Comparison of ENCODE assay signal across 11 cellular contexts in the genomic region with DNA sequence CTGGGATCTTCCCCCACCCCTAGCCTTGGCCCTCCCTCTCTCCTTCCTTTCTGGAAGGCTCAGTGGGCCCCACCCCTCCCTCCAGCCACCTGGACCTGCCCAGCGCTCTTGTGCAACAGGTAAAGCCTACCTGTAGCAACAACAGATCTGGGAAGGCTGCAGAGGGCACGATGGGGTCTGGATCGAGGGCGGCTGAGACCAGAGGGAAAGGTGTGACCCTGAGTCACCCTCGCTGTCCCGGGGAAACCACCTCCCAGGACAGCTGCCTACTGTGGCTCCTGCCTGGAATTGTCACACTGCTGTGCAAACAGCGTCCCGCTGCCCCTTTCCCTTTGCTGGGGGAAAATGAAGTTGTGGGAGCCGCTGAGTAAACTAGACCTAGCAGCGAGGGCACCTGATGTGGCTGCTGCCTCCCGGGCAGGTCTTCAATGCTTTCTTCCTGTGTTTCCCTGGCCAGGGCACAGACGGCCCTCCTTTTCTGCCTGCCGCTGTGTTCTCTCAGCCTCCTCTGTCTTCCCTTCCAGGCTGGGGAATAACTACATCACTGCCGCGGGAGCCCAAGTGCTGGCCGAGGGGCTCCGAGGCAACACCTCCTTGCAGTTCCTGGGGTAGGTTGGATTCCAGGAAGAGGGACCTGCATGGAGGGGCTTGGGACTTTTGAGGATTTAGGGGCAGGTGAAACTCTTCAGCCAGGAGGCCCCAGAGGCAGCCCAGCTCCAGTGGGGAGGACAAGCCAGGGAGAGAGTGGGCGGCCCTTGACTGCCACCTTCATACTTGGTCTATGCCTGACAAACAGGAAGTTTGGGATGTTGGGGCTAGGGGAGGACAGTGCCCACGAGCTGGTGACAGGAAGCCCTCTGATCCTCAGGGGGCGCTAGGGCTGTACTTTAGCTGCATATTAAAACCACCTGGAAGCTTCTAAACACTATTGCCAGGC. TPM values are rescaled to one million over a fixed set of nuclear protein-coding genes. Genes with fewer than 3 reads are reported as not detected.
DNase-seq lines count a peak whose midpoint lies in the region; ATAC-seq and TF ChIP-seq lines count a peak whose summit lies in the region.
"Had no signal": no experiment of that assay in that cellular context is flagged by ENCODE, and none has a peak within 500 bp of the region (broad histone marks: within the 10 kb centered on the region; RNA-seq: fewer than 3 reads in every experiment).

No MANE protein-coding gene starts in this region.

- H3K4me2 ChIP-seq in GM23248 (ENCODE audit: unreplicated experiment) = no peak overlapping the region

- in situ Hi-C loops in GM23248 (cut with MboI) = no loop called here

- no peak for ATAC-seq in GM19463 (IDR thresholded peaks at IDR 0.05; ENCODE audit: unreplicated experiment)
- ATAC-seq in HG02759 (IDR thresholded peaks at IDR 0.05; ENCODE audit: unreplicated experiment) = no peak
- ATAC-seq in HG03521 (IDR thresholded peaks at IDR 0.05; ENCODE audit: unreplicated experiment) = no peak
- ATAC-seq: sciatic nerve had no signal

- H3K36me3 ChIP-seq in WERI-Rb-1 = no peaks in the 10 kb centered on the region
- no peaks in the 10 kb centered on the region for H3K36me3 ChIP-seq in GM23248 (ENCODE audit: low read depth)

- no peaks in the 10 kb centered on the region for H3K27me3 ChIP-seq in WERI-Rb-1 (ENCODE audit: insufficient read depth, low read depth, severe bottlenecking)
- no peaks in the 10 kb centered on the region for H3K27me3 ChIP-seq in GM23248 (replicated peaks; ENCODE audit: insufficient read depth)

- no peak overlapping the region for H3K4me3 ChIP-seq in WERI-Rb-1 (ENCODE audit: low read depth, low read length)
- H3K4me3 ChIP-seq in GM23248 = no peak overlapping the region

- DNase-seq in 8988T (peak; percentile 44), WERI-Rb-1 (no peak), islet precursor cell (peak; percentile 69), GM23248 (no peak)
- DNase-seq: NCI-H2171 treated with DMSO at 0.1 percent for 48 hours had no signal

- no peaks in the 10 kb centered on the region for H3K4me1 ChIP-seq in GM23248 (ENCODE audit: insufficient read depth)

- no peaks in the 10 kb centered on the region for H3F3A ChIP-seq in GM23248 (ENCODE audit: insufficient read depth)

- H2AFZ ChIP-seq in GM23248 = no peak overlapping the region

- H3K27ac ChIP-seq in WERI-Rb-1 (no peak overlapping the region), GM23248 (no peak overlapping the region)

- no peaks in the 10 kb centered on the region for H3K79me2 ChIP-seq in GM23248 (ENCODE audit: insufficient read depth)

- no peaks in the 10 kb centered on the region for H3K9me3 ChIP-seq in WERI-Rb-1 (ENCODE audit: severe bottlenecking)
- no peaks in the 10 kb centered on the region for H3K9me3 ChIP-seq in GM23248 (ENCODE audit: low read depth)

- no peak overlapping the region for H3K9ac ChIP-seq in GM23248

- no peaks in the 10 kb centered on the region for H4K20me1 ChIP-seq in GM23248 (ENCODE audit: insufficient read depth)

- 64 to 78% methylated on average over 18 to 20 of the region's 20 CpGs for WGBS in GM23248 (ENCODE audit: low coverage in 1 of 2, low lambda C conversion rate in 2 of 2, missing lambda C conversion rate in 2 of 2), 2 experiments

- peak; percentile 23 for TF ChIP-seq CTCF in GM12873 (IDR thresholded peaks at IDR 0.05; ENCODE audit: insufficient read depth, low read depth, low read length, missing control alignments)
- 0 out of 2 replicates have a peak, but pooled peaks have one; percentile 11 for TF ChIP-seq CTCF in WERI-Rb-1 (IDR thresholded peaks at IDR 0.05; ENCODE audit: low read depth, low read length)

- no peaks in the 10 kb centered on the region for H3K9me2 ChIP-seq in GM23248 (ENCODE audit: insufficient read depth)

RNA-seq across cellular contexts. Expression of gene CYLD, which starts 22.2 kb away (rescaled TPM):
- total RNA-seq in GM23248 (2014; rRNA removed; shearing (Covaris generic)) = 32.6 and 46.5 TPM in 2 replicates
- 21.7 and 22.4 TPM in 2 replicates for polyA plus RNA-seq in GM23248 (2016; fragmentation: Nextera tagmentation; extraction: Ambion mirVana)

RNA-seq across cellular contexts. Expression of gene NOD2, which starts 26.3 kb away (rescaled TPM):
- total RNA-seq in GM23248 (2014; rRNA removed; shearing (Covaris generic)) = not detected in 2 replicates
- not detected in 2 replicates for polyA plus RNA-seq in GM23248 (2016; fragmentation: Nextera tagmentation; extraction: Ambion mirVana)

RNA-seq across cellular contexts. Expression of gene SNX20, which starts 38.6 kb away (rescaled TPM):
- not detected in 2 replicates for total RNA-seq in GM23248 (2014; rRNA removed; shearing (Covaris generic))
- not detected in 2 replicates for polyA plus RNA-seq in GM23248 (2016; fragmentation: Nextera tagmentation; extraction: Ambion mirVana)
- total RNA-seq: kidney epithelial cell had no signal

Comparison
In these comparisons a context has a peak if more than half of its experiments do, and no peak if none do; other contexts are left out.
1. DNase-seq: peak in 8988T (single experiment) and islet precursor cell (single experiment); none in WERI-Rb-1 (single experiment) and GM23248 (single experiment).